Comparison of ENCODE assay signal across 8 cellular contexts in the genomic region with DNA sequence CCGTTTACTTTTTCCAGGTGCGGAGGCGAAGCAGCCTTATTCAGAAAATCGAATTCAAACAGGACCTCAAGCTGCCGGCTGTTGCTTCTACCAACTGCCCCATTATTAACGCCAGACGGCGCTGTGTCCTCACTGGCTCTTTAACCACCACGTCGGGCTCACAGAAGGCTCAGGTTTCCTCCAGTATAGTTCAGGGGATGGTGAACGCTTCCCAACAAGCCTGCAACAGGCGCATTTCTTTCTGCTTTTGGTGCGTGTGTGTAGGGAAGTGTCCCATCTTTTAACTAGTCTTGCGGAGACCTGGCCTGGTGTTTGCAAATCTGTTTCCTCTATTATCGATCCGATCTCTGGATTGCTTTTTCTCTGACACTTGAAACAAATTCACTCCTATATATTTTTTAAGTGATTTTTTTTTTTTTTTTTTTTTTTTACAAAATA. TPM values are rescaled to one million over a fixed set of nuclear protein-coding genes. Genes with fewer than 3 reads are reported as not detected.
DNase-seq lines count a peak whose midpoint lies in the region; ATAC-seq and TF ChIP-seq lines count a peak whose summit lies in the region.

No MANE protein-coding gene starts in this region.

- 6 to 10% (median 7%) methylated on average over 16 of the region's 16 CpGs for WGBS in heart left ventricle, 4 donors

- peak; percentile 76 to 94 (median 83) for TF ChIP-seq CTCF in heart left ventricle (IDR thresholded peaks at IDR 0.05)

- DNase-seq in DMS79 (lab: John Stamatoyannopoulos, UW) (peak; percentile 95), HCEC 1CT (peak; percentile 83), NCI-H146 treated with DMSO at 0.1 percent for 48 hours (lab: John Stamatoyannopoulos, UW; ENCODE audit: unreplicated experiment) (peak; percentile 87), T follicular helper cell (ENCODE audit: low read depth) (peak; percentile 50), adipocyte (ENCODE audit: low read depth) (peak; percentile 95), heart left ventricle (peak; percentile 78 to 87 (median 80)), renal cortical epithelial cell (ENCODE audit: low read depth) (peak; percentile 84), KG1 (lab: John Stamatoyannopoulos, UW) (no peak)

- H3K4me1 ChIP-seq in adipocyte (ENCODE audit: control insufficient read depth, insufficient read depth, low read length): peaks cover 32% of the 10 kb centered on the region
- peaks cover 0 to 79% (median 29%) of the 10 kb centered on the region in 12 donors for H3K4me1 ChIP-seq in heart left ventricle

- peak; percentile 51 to 80 (median 75) for ATAC-seq in heart left ventricle

- peaks cover 14% of the 10 kb centered on the region for H3K27me3 ChIP-seq in adipocyte (replicated peaks; ENCODE audit: control insufficient read depth, insufficient read depth, low read length)
- H3K27me3 ChIP-seq in heart left ventricle: peaks cover 0 to 27% (median 7%) of the 10 kb centered on the region in 9 donors

- peak overlapping the region in 1 of 12 donors; percentile 87 for H3K27ac ChIP-seq in heart left ventricle

- H3K36me3 ChIP-seq in adipocyte (ENCODE audit: control insufficient read depth, insufficient read depth, low read length, severe bottlenecking) (no peaks in the 10 kb centered on the region), heart left ventricle (no peaks in the 10 kb centered on the region)

- H3K9me3 ChIP-seq in adipocyte (ENCODE audit: control insufficient read depth, low read length) (no peaks in the 10 kb centered on the region), heart left ventricle (no peaks in the 10 kb centered on the region)

- intact Hi-C loops in heart left ventricle (cut with DNase I): loop anchor here (2.0 to 10.0 kb wide), 8 partner anchors 55 to 897 kb away; no protein-coding TSS in a partner anchor

- no peak for TF ChIP-seq POLR2A in heart left ventricle (IDR thresholded peaks at IDR 0.05)

- H3K9ac ChIP-seq in adipocyte (ENCODE audit: low read length): no peak overlapping the region

- H3K4me3 ChIP-seq in adipocyte (ENCODE audit: low read length) (no peak overlapping the region), heart left ventricle (peak overlapping the region in 6 of 12 donors; percentile 53 to 66 (median 62))

RNA-seq across cellular contexts. Expression of gene STUM, which starts 0.8 kb away (rescaled TPM):
- total RNA-seq in heart left ventricle: 1 to 10 TPM in 4 of 9 donors, under 1 TPM in 5; 0.39 to 1.7 (median 0.97) TPM
- polyA plus RNA-seq in heart left ventricle: 1 to 10 TPM in 1 of 2 donors, under 1 TPM in 1; 0.53 to 1.1 TPM
- 0.45 TPM in 1 of 2 replicates, not detected in the other for total RNA-seq in renal cortical epithelial cell
